In genomic region chr21:17610862-17611261, GRCh38 we compare ENCODE assay signal across 8 cellular contexts. TPM values are rescaled to one million over a fixed set of nuclear protein-coding genes. Genes with fewer than 3 reads are reported as not detected.
DNase-seq lines count a peak whose midpoint lies in the region; ATAC-seq and TF ChIP-seq lines count a peak whose summit lies in the region.

No MANE protein-coding gene starts in this region.

- TF ChIP-seq CTCF in WERI-Rb-1 (IDR thresholded peaks at IDR 0.05; ENCODE audit: low read depth, low read length) (no peak), foreskin keratinocyte (conservative IDR thresholded peaks at IDR 0.05) (no peak), sigmoid colon (IDR thresholded peaks at IDR 0.05) (no peak)

- H3K36me3 ChIP-seq in WERI-Rb-1 (peaks cover 37% of the 10 kb centered on the region), sigmoid colon (no peaks in the 10 kb centered on the region)

- peaks cover 23% of the 10 kb centered on the region for H3K4me1 ChIP-seq in foreskin keratinocyte
- H3K4me1 ChIP-seq in sigmoid colon = peaks cover 0 to 42% (median 39%) of the 10 kb centered on the region in 4 donors

- peaks cover 42% of the 10 kb centered on the region for H3K4me1 Mint-ChIP-seq in T-helper 1 cell treated with Interleukin-12 subunit alpha and Interleukin-12 subunit beta and Interleukin-4 antibody, amounts not matched to agents 30 μg/mL and 1 μg/mL, for 36 hours (ENCODE audit: low read depth)

- ATAC-seq in foreskin keratinocyte (no peak), sciatic nerve (no peak), GM21528 (IDR thresholded peaks at IDR 0.05; ENCODE audit: low FRiP score, unreplicated experiment) (no peak)

- H3K4me3 ChIP-seq in WERI-Rb-1 (ENCODE audit: low read depth, low read length) (peak overlapping the region; percentile 99), sigmoid colon (peak overlapping the region; percentile 85 to 90 (median 88))

- peak overlapping the region; percentile 95 for H3K4me3 Mint-ChIP-seq in T-helper 1 cell treated with Interleukin-12 subunit alpha and Interleukin-12 subunit beta and Interleukin-4 antibody, amounts not matched to agents 30 μg/mL and 1 μg/mL, for 36 hours

- intact Hi-C loops in sigmoid colon (cut with DNase I) (loop anchor here (5.0 to 10.0 kb wide), 2 partner anchors 206 to 1876 kb away; partner anchors contain the start of gene C21orf91), sciatic nerve (cut with DNase I) (no loop called here)

- H3K9me3 Mint-ChIP-seq in T-helper 1 cell treated with Interleukin-12 subunit alpha and Interleukin-12 subunit beta and Interleukin-4 antibody, amounts not matched to agents 30 μg/mL and 1 μg/mL, for 36 hours = no peaks in the 10 kb centered on the region

- 7 to 51% methylated on average over 9 of the region's 9 CpGs for WGBS in sigmoid colon, 2 donors

- no peak for TF ChIP-seq EP300 in sigmoid colon (IDR thresholded peaks at IDR 0.05)

- no peak for DNase-seq in T-helper 1 cell
- DNase-seq in WERI-Rb-1 = no peak
- DNase-seq in foreskin keratinocyte = no peak
- DNase-seq in sigmoid colon = peak; percentile 65
- DNase-seq in activated effector memory CD4-positive, alpha-beta T cell treated with anti-CD3 and anti-CD28 coated beads, Interleukin-2, amount 50 U/mL, for 16 hours = no peak
- DNase-seq in sciatic nerve (ENCODE audit: low spot score) = no peak

- no peak for TF ChIP-seq POLR2A in sigmoid colon (IDR thresholded peaks at IDR 0.05)

- peak overlapping the region; percentile 100 for H3K27ac Mint-ChIP-seq in T-helper 1 cell treated with Interleukin-12 subunit alpha and Interleukin-12 subunit beta and Interleukin-4 antibody, amounts not matched to agents 30 μg/mL and 1 μg/mL, for 36 hours

- no peaks in the 10 kb centered on the region for H3K27me3 Mint-ChIP-seq in T-helper 1 cell treated with Interleukin-12 subunit alpha and Interleukin-12 subunit beta and Interleukin-4 antibody, amounts not matched to agents 30 μg/mL and 1 μg/mL, for 36 hours (ENCODE audit: low read depth)

- H3K27me3 ChIP-seq in WERI-Rb-1 (ENCODE audit: insufficient read depth, low read depth, severe bottlenecking) (no peaks in the 10 kb centered on the region), foreskin keratinocyte (no peaks in the 10 kb centered on the region), sigmoid colon (no peaks in the 10 kb centered on the region)

- H3K9me3 ChIP-seq in WERI-Rb-1 (ENCODE audit: severe bottlenecking) (peaks cover 4% of the 10 kb centered on the region), sigmoid colon (no peaks in the 10 kb centered on the region)

- H3K36me3 Mint-ChIP-seq in T-helper 1 cell treated with Interleukin-12 subunit alpha and Interleukin-12 subunit beta and Interleukin-4 antibody, amounts not matched to agents 30 μg/mL and 1 μg/mL, for 36 hours (ENCODE audit: low read depth) = peaks cover 28% of the 10 kb centered on the region

- H3K27ac ChIP-seq in WERI-Rb-1 (peak overlapping the region; percentile 86), foreskin keratinocyte (peak overlapping the region; percentile 99), sigmoid colon (peak overlapping the region; percentile 94 to 96 (median 96))

RNA-seq across cellular contexts. Expression of gene BTG3, which starts 1.8 kb away (rescaled TPM):
- 54.2 and 62.2 TPM in 2 replicates for total RNA-seq in foreskin keratinocyte
- 50.4 and 60.7 TPM in 2 replicates for polyA plus RNA-seq in foreskin keratinocyte
- total RNA-seq in sigmoid colon = 100 to 1,000 TPM in 1 of 4 donors, 10 to 100 TPM in 3; 36.1 to 115 (median 62.7) TPM
- polyA plus RNA-seq in sigmoid colon = 10 to 100 TPM; 19.0 to 23.4 (median 21.2) TPM
- 48.1 TPM for total RNA-seq in sciatic nerve
